In the genomic region with DNA sequence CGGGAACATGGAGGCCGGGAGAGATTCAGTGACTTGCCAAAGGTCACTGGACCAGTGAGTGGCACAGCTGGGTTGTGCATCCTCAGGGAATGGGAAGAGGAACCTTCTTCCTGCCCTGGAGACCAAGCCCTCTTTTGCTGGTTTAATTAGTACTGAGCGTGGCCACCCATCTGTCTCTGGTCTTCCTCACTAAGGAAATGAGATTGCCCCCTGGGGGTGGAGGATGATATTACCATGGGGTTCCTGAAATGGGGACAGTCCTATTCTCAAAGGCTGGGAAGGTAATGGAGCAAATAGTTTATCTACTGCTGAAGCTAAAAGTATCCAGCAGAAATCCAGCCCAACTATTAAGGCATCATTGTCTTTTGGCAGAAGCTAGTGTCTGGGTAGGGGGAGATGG, we compare ENCODE assay signal across 8 cellular contexts.
DNase-seq lines count a peak whose midpoint lies in the region; ATAC-seq and TF ChIP-seq lines count a peak whose summit lies in the region.

No MANE protein-coding gene starts in this region.

- H3K36me3 ChIP-seq in ascending aorta = no peaks in the 10 kb centered on the region

- intact Hi-C loops in ascending aorta (cut with DNase I) = no loop called here

- TF ChIP-seq CTCF in foreskin fibroblast (IDR thresholded peaks at IDR 0.05; ENCODE audit: low read depth, low read length) (peak; percentile 6), ascending aorta (IDR thresholded peaks at IDR 0.05) (peak in 1 of 3 experiments; percentile 45)

- CTCF ChIA-PET in activated CD8-positive, alpha-beta memory T cell treated with anti-CD3 and anti-CD28 coated beads, Interleukin-2, amount 10 ng/mL, durations not matched to agents 7 days and 5 days (lab: Charles Lee) = no interaction called here

- ATAC-seq in activated CD8-positive, alpha-beta memory T cell treated with anti-CD3 and anti-CD28 coated beads, Interleukin-2, amount 10 ng/mL, durations not matched to agents 7 days and 5 days = no peak
- ATAC-seq in GM19328 (IDR thresholded peaks at IDR 0.05; ENCODE audit: unreplicated experiment) = no peak

- H3K4me1 ChIP-seq in ascending aorta = no peaks in the 10 kb centered on the region

- H3K4me3 ChIP-seq in foreskin fibroblast (ENCODE audit: low read depth in 1 of 2, low read length in 2 of 2) (no peak overlapping the region), ascending aorta (no peak overlapping the region)

- H3K4me3 Mint-ChIP-seq in activated CD8-positive, alpha-beta memory T cell treated with anti-CD3 and anti-CD28 coated beads, Interleukin-2, amount 10 ng/mL, durations not matched to agents 7 days and 5 days = no peak overlapping the region

- no peaks in the 10 kb centered on the region for H3K27me3 Mint-ChIP-seq in activated CD8-positive, alpha-beta memory T cell treated with anti-CD3 and anti-CD28 coated beads, Interleukin-2, amount 10 ng/mL, durations not matched to agents 7 days and 5 days

- H3K27ac ChIP-seq in ascending aorta = no peak overlapping the region

- no peaks in the 10 kb centered on the region for H3K27me3 ChIP-seq in ascending aorta

- H3K9me3 ChIP-seq in ascending aorta = no peaks in the 10 kb centered on the region

- no peaks in the 10 kb centered on the region for H3K4me1 Mint-ChIP-seq in activated CD8-positive, alpha-beta memory T cell treated with anti-CD3 and anti-CD28 coated beads, Interleukin-2, amount 10 ng/mL, durations not matched to agents 7 days and 5 days

- no peaks in the 10 kb centered on the region for H3K9me3 Mint-ChIP-seq in activated CD8-positive, alpha-beta memory T cell treated with anti-CD3 and anti-CD28 coated beads, Interleukin-2, amount 10 ng/mL, durations not matched to agents 7 days and 5 days (ENCODE audit: low read depth)

- no peaks in the 10 kb centered on the region for H3K36me3 Mint-ChIP-seq in activated CD8-positive, alpha-beta memory T cell treated with anti-CD3 and anti-CD28 coated beads, Interleukin-2, amount 10 ng/mL, durations not matched to agents 7 days and 5 days

- DNase-seq in activated CD8-positive, alpha-beta memory T cell treated with anti-CD3 and anti-CD28 coated beads, Interleukin-2, amount 50 U/mL, for 48 hours = peak; percentile 58
- DNase-seq in activated CD8-positive, alpha-beta memory T cell treated with anti-CD3 and anti-CD28 coated beads, Interleukin-2, amount 10 ng/mL, durations not matched to agents 7 days and 5 days = no peak
- peak; percentile 45 for DNase-seq in NCI-H82 treated with DMSO at 0.1 percent for 48 hours (lab: John Stamatoyannopoulos, UW; ENCODE audit: unreplicated experiment)
- no peak for DNase-seq in foreskin fibroblast
- DNase-seq in stimulated activated CD8-positive, alpha-beta memory T cell treated with anti-CD3 and anti-CD28 coated beads, Interleukin-4, amount 100 ng/mL, for 48 hours = peak; percentile 71
- DNase-seq in ascending aorta (ENCODE audit: low spot score in 2 of 2) = no peak
- DNase-seq in HPDE6-E6E7 (ENCODE audit: extremely low spot score) = no peak

- H3K27ac Mint-ChIP-seq in activated CD8-positive, alpha-beta memory T cell treated with anti-CD3 and anti-CD28 coated beads, Interleukin-2, amount 10 ng/mL, durations not matched to agents 7 days and 5 days = no peak overlapping the region

Comparison
In these comparisons a context has a peak if more than half of its experiments do, and no peak if none do; other contexts are left out.
1. DNase-seq: peak in activated CD8-positive, alpha-beta memory T cell treated with anti-CD3 and anti-CD28 coated beads, Interleukin-2, amount 50 U/mL, for 48 hours (single experiment), NCI-H82 treated with DMSO at 0.1 percent for 48 hours (single experiment) and stimulated activated CD8-positive, alpha-beta memory T cell treated with anti-CD3 and anti-CD28 coated beads, Interleukin-4, amount 100 ng/mL, for 48 hours (single experiment); none in activated CD8-positive, alpha-beta memory T cell treated with anti-CD3 and anti-CD28 coated beads, Interleukin-2, amount 10 ng/mL, durations not matched to agents 7 days and 5 days (single experiment), foreskin fibroblast (0 of 2), ascending aorta (0 of 2) and HPDE6-E6E7 (single experiment).